16 cellular contexts compared by ENCODE assay signal in the genomic region with DNA sequence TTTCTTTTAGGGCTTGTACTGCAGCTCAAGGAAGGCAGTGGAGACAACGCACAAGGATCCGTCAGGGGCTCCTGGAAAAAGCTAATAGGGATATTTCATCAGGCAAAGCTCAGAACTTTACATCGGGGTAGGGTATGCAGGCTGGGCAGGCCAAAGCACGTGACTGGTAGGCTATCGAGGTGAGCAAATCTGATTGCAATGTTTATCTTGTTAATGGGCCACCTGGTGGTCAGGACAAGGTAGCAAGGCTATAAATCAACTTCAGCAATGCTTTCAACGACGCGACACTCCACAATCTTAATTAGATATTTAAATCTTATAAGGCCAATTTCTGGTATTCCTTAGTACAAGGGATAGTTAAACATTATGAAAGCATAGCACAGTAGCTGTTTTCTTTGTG.
DNase-seq lines count a peak whose midpoint lies in the region; ATAC-seq, FAIRE-seq and TF ChIP-seq lines count a peak whose summit lies in the region.
"Had no signal": no experiment of that assay in that cellular context is flagged by ENCODE, and none has a peak within 500 bp of the region (broad histone marks: within the 10 kb centered on the region; RNA-seq: fewer than 3 reads in every experiment).

No MANE protein-coding gene starts in this region.

- no peaks in the 10 kb centered on the region for H3K27me3 Mint-ChIP-seq in glutamatergic neuron (ENCODE audit: unreplicated experiment)
- H3K27me3 Mint-ChIP-seq: CD4-positive, alpha-beta T cell; naive thymus-derived CD8-positive, alpha-beta T cell had no signal

- no peak for DNase-seq in D721Med (ENCODE audit: insufficient read length, low spot score)
- peak; percentile 0 for DNase-seq in Jurkat, Clone E6-1 (ENCODE audit: low read depth, low spot score)
- peak; percentile 12 for DNase-seq in RPMI8226
- no peak for DNase-seq in glutamatergic neuron
- no peak for DNase-seq in NCI-H128 (lab: John Stamatoyannopoulos, UW; ENCODE audit: unreplicated experiment)
- no peak for DNase-seq in stimulated activated CD4-positive, alpha-beta T cell treated with anti-CD3 and anti-CD28 coated beads, Interleukin-2, amount 100 ng/mL, for 48 hours
- DNase-seq: activated naive CD4-positive, alpha-beta T cell; CD4-positive, alpha-beta T cell; head of caudate nucleus; KG1; left lung; naive thymus-derived CD8-positive, alpha-beta T cell; NCI-H2081; sigmoid colon had no signal

- no peak overlapping the region for H3K4me3 ChIP-seq in Jurkat, Clone E6-1 (ENCODE audit: low read length)
- H3K4me3 ChIP-seq: left lung, sigmoid colon had no signal

- TF ChIP-seq CTCF in D721Med (IDR thresholded peaks at IDR 0.05; ENCODE audit: insufficient read depth, missing control alignments) (peak; percentile 19), glutamatergic neuron (IDR thresholded peaks at IDR 0.05; ENCODE audit: partially characterized antibody, unreplicated experiment) (peak; percentile 57)

- H3K27ac Mint-ChIP-seq in glutamatergic neuron (ENCODE audit: unreplicated experiment), result no peak overlapping the region
- H3K27ac Mint-ChIP-seq: CD4-positive, alpha-beta T cell had no signal

- H3K36me3 Mint-ChIP-seq in glutamatergic neuron (ENCODE audit: unreplicated experiment), result no peaks in the 10 kb centered on the region
- H3K36me3 Mint-ChIP-seq: naive thymus-derived CD8-positive, alpha-beta T cell had no signal

- H3K4me1 Mint-ChIP-seq in glutamatergic neuron (ENCODE audit: low read depth, unreplicated experiment), result no peaks in the 10 kb centered on the region
- H3K4me1 Mint-ChIP-seq: naive thymus-derived CD8-positive, alpha-beta T cell had no signal

- ATAC-seq in HG02870 (IDR thresholded peaks at IDR 0.05; ENCODE audit: unreplicated experiment) (no peak), GM21515 (IDR thresholded peaks at IDR 0.05; ENCODE audit: unreplicated experiment) (no peak)
- ATAC-seq: left lung; naive thymus-derived CD8-positive, alpha-beta T cell had no signal

- H3K4me3 Mint-ChIP-seq in glutamatergic neuron (ENCODE audit: unreplicated experiment), result no peak overlapping the region
- H3K4me3 Mint-ChIP-seq: CD4-positive, alpha-beta T cell; naive thymus-derived CD8-positive, alpha-beta T cell had no signal

- FAIRE-seq in D721Med (lab: Jason Lieb, UNC), result no peak

- H3K9me3 Mint-ChIP-seq in glutamatergic neuron (ENCODE audit: unreplicated experiment), result no peaks in the 10 kb centered on the region

Comparison
In these comparisons a context has a peak if more than half of its experiments do, and no peak if none do; other contexts are left out.
1. DNase-seq: peak in Jurkat, Clone E6-1 (single experiment) and RPMI8226 (single experiment); none in D721Med (single experiment), glutamatergic neuron (single experiment), NCI-H128 (single experiment) and stimulated activated CD4-positive, alpha-beta T cell treated with anti-CD3 and anti-CD28 coated beads, Interleukin-2, amount 100 ng/mL, for 48 hours (0 of 2).